ENCODE assay signal across 12 cellular contexts in genomic region chr3:30622047-30622545, GRCh38. TPM values are rescaled to one million over a fixed set of nuclear protein-coding genes. Genes with fewer than 3 reads are reported as not detected.
DNase-seq lines count a peak whose midpoint lies in the region; ATAC-seq and TF ChIP-seq lines count a peak whose summit lies in the region.
"Had no signal": no experiment of that assay in that cellular context is flagged by ENCODE, and none has a peak within 500 bp of the region (broad histone marks: within the 10 kb centered on the region; RNA-seq: fewer than 3 reads in every experiment).

No MANE protein-coding gene starts in this region.

- peak overlapping the region in 1 of 8 donors; percentile 11 for H3K4me3 ChIP-seq in spleen
- H3K4me3 ChIP-seq: lung had no signal

- peaks cover 0 to 55% (median 0%) of the 10 kb centered on the region in 6 donors for H3K36me3 ChIP-seq in spleen

- peak overlapping the region; percentile 84 to 97 (median 91) for H3K27ac Mint-ChIP-seq in IgD-negative memory B cell
- peak overlapping the region; percentile 82 for H3K27ac Mint-ChIP-seq in central memory CD8-positive, alpha-beta T cell (ENCODE audit: low read depth)

- intact Hi-C loops in spleen (cut with DNase I; ENCODE audit: low total_unique reads): no loop called here

- H3K9me3 Mint-ChIP-seq in activated T-cell treated with anti-CD3 and anti-CD28 coated beads, Interleukin-2, amount 50 U/mL, for 4 hours: no peaks in the 10 kb centered on the region
- no peaks in the 10 kb centered on the region for H3K9me3 Mint-ChIP-seq in IgD-negative memory B cell
- H3K9me3 Mint-ChIP-seq in central memory CD8-positive, alpha-beta T cell: no peaks in the 10 kb centered on the region

- H3K27me3 Mint-ChIP-seq in activated T-cell treated with anti-CD3 and anti-CD28 coated beads, Interleukin-2, amount 50 U/mL, for 4 hours (ENCODE audit: low read depth): no peaks in the 10 kb centered on the region
- H3K27me3 Mint-ChIP-seq in IgD-negative memory B cell: no peaks in the 10 kb centered on the region
- H3K27me3 Mint-ChIP-seq in central memory CD8-positive, alpha-beta T cell: no peaks in the 10 kb centered on the region

- H3K27ac ChIP-seq in spleen: peak overlapping the region in 7 of 8 donors; percentile 70 to 100 (median 90)

- peaks cover 94% of the 10 kb centered on the region for H3K4me1 Mint-ChIP-seq in activated T-cell treated with anti-CD3 and anti-CD28 coated beads, Interleukin-2, amount 50 U/mL, for 4 hours (ENCODE audit: low read depth)
- peaks cover 68 to 78% (median 77%) of the 10 kb centered on the region in 3 donors for H3K4me1 Mint-ChIP-seq in IgD-negative memory B cell
- H3K4me1 Mint-ChIP-seq in central memory CD8-positive, alpha-beta T cell: peaks cover 82% of the 10 kb centered on the region

- TF ChIP-seq CTCF in spleen (IDR thresholded peaks at IDR 0.05 in 8 of 11, conservative IDR thresholded peaks at IDR 0.05 in 3 of 11): no peak

- DNase-seq in activated T-cell treated with anti-CD3 and anti-CD28 coated beads, Interleukin-2, amount 50 U/mL, for 4 hours: no peak
- DNase-seq in activated T-cell treated with anti-CD3 and anti-CD28 coated beads for 4 hours (no peak), spleen (no peak), NCI-H2107 (lab: John Stamatoyannopoulos, UW) (no peak), medulla oblongata (ENCODE audit: extremely low spot score) (no peak)
- no peak for DNase-seq in central memory CD8-positive, alpha-beta T cell (ENCODE audit: low spot score in 2 of 2)
- DNase-seq in stimulated activated CD4-positive, alpha-beta T cell treated with anti-CD3 and anti-CD28 coated beads, Interleukin-1b, Interleukin-23, amount 100 ng/mL, for 48 hours: no peak
- DNase-seq: DMS79 treated with DMSO at 0.1 percent for 48 hours, MM.1S had no signal

- TF ChIP-seq POLR2A in spleen (IDR thresholded peaks at IDR 0.05): no peak

- H3K9me3 ChIP-seq in spleen: no peaks in the 10 kb centered on the region

- peaks cover 81 to 100% (median 100%) of the 10 kb centered on the region in 6 donors for H3K4me1 ChIP-seq in spleen

- H3K4me3 Mint-ChIP-seq in activated T-cell treated with anti-CD3 and anti-CD28 coated beads, Interleukin-2, amount 50 U/mL, for 4 hours: peak overlapping the region; percentile 62
- peak overlapping the region in 3 of 4 donors; percentile 69 to 91 (median 85) for H3K4me3 Mint-ChIP-seq in IgD-negative memory B cell
- peak overlapping the region; percentile 95 for H3K4me3 Mint-ChIP-seq in central memory CD8-positive, alpha-beta T cell

- H3K36me3 Mint-ChIP-seq in activated T-cell treated with anti-CD3 and anti-CD28 coated beads, Interleukin-2, amount 50 U/mL, for 4 hours (ENCODE audit: insufficient read depth): peaks cover 69% of the 10 kb centered on the region
- peaks cover 5% of the 10 kb centered on the region for H3K36me3 Mint-ChIP-seq in IgD-negative memory B cell
- peaks cover 31% of the 10 kb centered on the region for H3K36me3 Mint-ChIP-seq in central memory CD8-positive, alpha-beta T cell (ENCODE audit: insufficient read depth)

- ATAC-seq in activated T-cell treated with anti-CD3 and anti-CD28 coated beads, Interleukin-2, amount 50 U/mL, for 4 hours: no peak
- ATAC-seq in central memory CD8-positive, alpha-beta T cell (replicated peaks; ENCODE audit: extremely low read depth, poor library complexity, severe bottlenecking): no peak
- ATAC-seq: esophagus mucosa had no signal

- no peaks in the 10 kb centered on the region for H3K27me3 ChIP-seq in spleen (replicated peaks in 1 of 7)

RNA-seq across cellular contexts. Expression of gene TGFBR2, which starts 15.7 kb away (rescaled TPM):
- total RNA-seq in activated T-cell treated with anti-CD3 and anti-CD28 coated beads, Interleukin-2, amount 50 U/mL, for 4 hours: 100 to 1,000 TPM; 104 to 114 (median 111) TPM
- 76.8 TPM for polyA plus RNA-seq in IgD-negative memory B cell
- 100 to 1,000 TPM; 163 to 322 (median 277) TPM for total RNA-seq in spleen
- 10 to 100 TPM; 18.2 to 45.6 (median 33.7) TPM for polyA plus RNA-seq in spleen
